1 cellular context compared by ENCODE assay signal in the genomic region with DNA sequence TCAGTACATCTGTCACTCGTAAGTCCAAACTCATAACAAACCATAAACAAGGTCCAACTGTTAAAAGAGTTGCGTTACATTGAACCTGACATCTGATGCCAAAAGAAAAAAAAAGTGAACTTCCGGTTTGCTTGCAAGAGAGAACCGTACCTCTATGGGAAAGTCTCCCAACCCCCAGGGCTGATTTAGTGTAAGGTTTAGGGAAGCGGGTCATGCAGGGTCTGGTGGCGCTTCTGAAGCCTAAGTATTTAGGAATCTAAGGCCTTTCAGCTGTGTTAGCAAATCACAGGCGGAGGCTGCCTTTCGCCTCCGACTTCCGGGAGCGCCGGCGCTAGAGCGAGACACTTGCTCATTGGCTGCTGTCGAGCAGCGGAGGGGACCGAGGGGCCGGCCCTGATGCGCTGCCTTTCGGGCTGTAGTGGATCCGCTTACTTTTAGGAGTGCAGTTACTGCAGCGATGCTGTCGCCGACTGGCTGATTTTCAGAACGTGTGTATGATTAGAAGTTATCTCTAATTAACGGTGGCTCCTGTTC.
TF ChIP-seq lines count a peak whose summit lies in the region.

No MANE protein-coding gene starts in this region.

TF ChIP-seq in SK-N-SH, 30 proteins besides CTCF, POLR2A, EP300 and RAD21 (continued from another document):
- TF ChIP-seq, protein P1, sequence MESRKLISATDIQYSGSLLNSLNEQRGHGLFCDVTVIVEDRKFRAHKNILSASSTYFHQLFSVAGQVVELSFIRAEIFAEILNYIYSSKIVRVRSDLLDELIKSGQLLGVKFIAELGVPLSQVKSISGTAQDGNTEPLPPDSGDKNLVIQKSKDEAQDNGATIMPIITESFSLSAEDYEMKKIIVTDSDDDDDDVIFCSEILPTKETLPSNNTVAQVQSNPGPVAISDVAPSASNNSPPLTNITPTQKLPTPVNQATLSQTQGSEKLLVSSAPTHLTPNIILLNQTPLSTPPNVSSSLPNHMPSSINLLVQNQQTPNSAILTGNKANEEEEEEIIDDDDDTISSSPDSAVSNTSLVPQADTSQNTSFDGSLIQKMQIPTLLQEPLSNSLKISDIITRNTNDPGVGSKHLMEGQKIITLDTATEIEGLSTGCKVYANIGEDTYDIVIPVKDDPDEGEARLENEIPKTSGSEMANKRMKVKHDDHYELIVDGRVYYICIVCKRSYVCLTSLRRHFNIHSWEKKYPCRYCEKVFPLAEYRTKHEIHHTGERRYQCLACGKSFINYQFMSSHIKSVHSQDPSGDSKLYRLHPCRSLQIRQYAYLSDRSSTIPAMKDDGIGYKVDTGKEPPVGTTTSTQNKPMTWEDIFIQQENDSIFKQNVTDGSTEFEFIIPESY (IDR thresholded peaks at IDR 0.05; ENCODE audit: borderline replicate concordance, low read depth): no peak
- TF ChIP-seq, protein P2, sequence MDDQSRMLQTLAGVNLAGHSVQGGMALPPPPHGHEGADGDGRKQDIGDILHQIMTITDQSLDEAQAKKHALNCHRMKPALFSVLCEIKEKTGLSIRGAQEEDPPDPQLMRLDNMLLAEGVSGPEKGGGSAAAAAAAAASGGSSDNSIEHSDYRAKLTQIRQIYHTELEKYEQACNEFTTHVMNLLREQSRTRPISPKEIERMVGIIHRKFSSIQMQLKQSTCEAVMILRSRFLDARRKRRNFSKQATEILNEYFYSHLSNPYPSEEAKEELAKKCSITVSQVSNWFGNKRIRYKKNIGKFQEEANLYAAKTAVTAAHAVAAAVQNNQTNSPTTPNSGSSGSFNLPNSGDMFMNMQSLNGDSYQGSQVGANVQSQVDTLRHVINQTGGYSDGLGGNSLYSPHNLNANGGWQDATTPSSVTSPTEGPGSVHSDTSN (IDR thresholded peaks at IDR 0.05): peak; percentile 27
- TF ChIP-seq JUND (IDR thresholded peaks at IDR 0.05) (no peak), FOSL2 (IDR thresholded peaks at IDR 0.05; ENCODE audit: borderline replicate concordance, low read depth) (no peak), NFIC (IDR thresholded peaks at IDR 0.05; ENCODE audit: borderline replicate concordance) (peak; percentile 44; the same call in 1 of the 2 replicates), TAF1 (IDR thresholded peaks at IDR 0.05; ENCODE audit: borderline replicate concordance, low read depth, low read length) (peak; percentile 72; the same call in 1 of the 2 replicates), NRF1 (IDR thresholded peaks at IDR 0.05; ENCODE audit: low read depth, low read length) (peak; percentile 36), POLR2AphosphoS5 (IDR thresholded peaks at IDR 0.05; ENCODE audit: low read depth, low read length) (peak; percentile 92), CHD2 (IDR thresholded peaks at IDR 0.05; ENCODE audit: low read length, partially characterized antibody) (no peak), TCF12 (IDR thresholded peaks at IDR 0.05) (peak; percentile 47), EZH2phosphoT487 (IDR thresholded peaks at IDR 0.05; ENCODE audit: borderline replicate concordance, low read depth) (no peak), TEAD4 (IDR thresholded peaks at IDR 0.05; ENCODE audit: borderline replicate concordance, insufficient read depth) (no peak)
- TF ChIP-seq, protein P3, sequence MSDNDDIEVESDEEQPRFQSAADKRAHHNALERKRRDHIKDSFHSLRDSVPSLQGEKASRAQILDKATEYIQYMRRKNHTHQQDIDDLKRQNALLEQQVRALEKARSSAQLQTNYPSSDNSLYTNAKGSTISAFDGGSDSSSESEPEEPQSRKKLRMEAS (IDR thresholded peaks at IDR 0.05; ENCODE audit: low read depth): peak; percentile 41; the same call in 1 of the 2 replicates
- TF ChIP-seq, protein P4, sequence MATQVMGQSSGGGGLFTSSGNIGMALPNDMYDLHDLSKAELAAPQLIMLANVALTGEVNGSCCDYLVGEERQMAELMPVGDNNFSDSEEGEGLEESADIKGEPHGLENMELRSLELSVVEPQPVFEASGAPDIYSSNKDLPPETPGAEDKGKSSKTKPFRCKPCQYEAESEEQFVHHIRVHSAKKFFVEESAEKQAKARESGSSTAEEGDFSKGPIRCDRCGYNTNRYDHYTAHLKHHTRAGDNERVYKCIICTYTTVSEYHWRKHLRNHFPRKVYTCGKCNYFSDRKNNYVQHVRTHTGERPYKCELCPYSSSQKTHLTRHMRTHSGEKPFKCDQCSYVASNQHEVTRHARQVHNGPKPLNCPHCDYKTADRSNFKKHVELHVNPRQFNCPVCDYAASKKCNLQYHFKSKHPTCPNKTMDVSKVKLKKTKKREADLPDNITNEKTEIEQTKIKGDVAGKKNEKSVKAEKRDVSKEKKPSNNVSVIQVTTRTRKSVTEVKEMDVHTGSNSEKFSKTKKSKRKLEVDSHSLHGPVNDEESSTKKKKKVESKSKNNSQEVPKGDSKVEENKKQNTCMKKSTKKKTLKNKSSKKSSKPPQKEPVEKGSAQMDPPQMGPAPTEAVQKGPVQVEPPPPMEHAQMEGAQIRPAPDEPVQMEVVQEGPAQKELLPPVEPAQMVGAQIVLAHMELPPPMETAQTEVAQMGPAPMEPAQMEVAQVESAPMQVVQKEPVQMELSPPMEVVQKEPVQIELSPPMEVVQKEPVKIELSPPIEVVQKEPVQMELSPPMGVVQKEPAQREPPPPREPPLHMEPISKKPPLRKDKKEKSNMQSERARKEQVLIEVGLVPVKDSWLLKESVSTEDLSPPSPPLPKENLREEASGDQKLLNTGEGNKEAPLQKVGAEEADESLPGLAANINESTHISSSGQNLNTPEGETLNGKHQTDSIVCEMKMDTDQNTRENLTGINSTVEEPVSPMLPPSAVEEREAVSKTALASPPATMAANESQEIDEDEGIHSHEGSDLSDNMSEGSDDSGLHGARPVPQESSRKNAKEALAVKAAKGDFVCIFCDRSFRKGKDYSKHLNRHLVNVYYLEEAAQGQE (IDR thresholded peaks at IDR 0.05; ENCODE audit: low read depth, low read length): peak; percentile 32; the same call in 1 of the 2 replicates
- TF ChIP-seq, protein P5, sequence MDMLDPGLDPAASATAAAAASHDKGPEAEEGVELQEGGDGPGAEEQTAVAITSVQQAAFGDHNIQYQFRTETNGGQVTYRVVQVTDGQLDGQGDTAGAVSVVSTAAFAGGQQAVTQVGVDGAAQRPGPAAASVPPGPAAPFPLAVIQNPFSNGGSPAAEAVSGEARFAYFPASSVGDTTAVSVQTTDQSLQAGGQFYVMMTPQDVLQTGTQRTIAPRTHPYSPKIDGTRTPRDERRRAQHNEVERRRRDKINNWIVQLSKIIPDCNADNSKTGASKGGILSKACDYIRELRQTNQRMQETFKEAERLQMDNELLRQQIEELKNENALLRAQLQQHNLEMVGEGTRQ (IDR thresholded peaks at IDR 0.05; ENCODE audit: borderline replicate concordance, low read depth, low read length): no peak
